In genomic region chr1:35557118-35557610, GRCh38 we compare ENCODE assay signal across 8 cellular contexts. TPM values are rescaled to one million over a fixed set of nuclear protein-coding genes. Genes with fewer than 3 reads are reported as not detected.
DNase-seq lines count a peak whose midpoint lies in the region; ATAC-seq and TF ChIP-seq lines count a peak whose summit lies in the region.

TSS of gene KIAA0319L (minus strand) at chr1:35557403. CDS start at chr1:35554491, 2,912 bp downstream.

- H4K20me1 ChIP-seq in MM.1S (ENCODE audit: insufficient read depth, low read length) = no peaks in the 10 kb centered on the region

- in situ Hi-C loops in ACHN (cut with HindIII; ENCODE audit: low pct_ligation_motif_present, low pct_unique_long_range_greater_than_20kb, low sequenced_read_pairs) = no loop called here

- intact Hi-C loops in upper lobe of right lung (cut with DNase I) = no loop called here

- H3K27ac ChIP-seq in MM.1S (ENCODE audit: low read length) (peak within 1 kb of the TSS; percentile 88; the same call in 1 of the 2 replicates), upper lobe of right lung (peak within 1 kb of the TSS; percentile 96)

- peak within 1 kb of the TSS; percentile 87 for H3K9ac ChIP-seq in MM.1S (ENCODE audit: low read length)

- H3F3A ChIP-seq in MM.1S (ENCODE audit: insufficient read depth, low read length) = peaks cover 5% of the 10 kb centered on the region; the same call in 1 of the 2 replicates

- peak within 1 kb of the TSS; percentile 97 for H3K4me3 Mint-ChIP-seq in T-helper 2 cell treated with Interferon-gamma antibody and Interleukin-4, amounts not matched to agents 5 μg/mL and 100 μg/mL, for 36 hours

- H3K4me1 ChIP-seq in MM.1S (ENCODE audit: low read length) = peaks cover 11% of the 10 kb centered on the region
- peaks cover 33% of the 10 kb centered on the region for H3K4me1 ChIP-seq in mononuclear cell (ENCODE audit: insufficient read depth, low read length)
- peaks cover 39% of the 10 kb centered on the region for H3K4me1 ChIP-seq in upper lobe of right lung

- H3K79me2 ChIP-seq in MM.1S (ENCODE audit: low read length) = peaks cover 39% of the 10 kb centered on the region

- peaks cover 32% of the 10 kb centered on the region for H3K4me1 Mint-ChIP-seq in T-helper 2 cell treated with Interferon-gamma antibody and Interleukin-4, amounts not matched to agents 5 μg/mL and 100 μg/mL, for 36 hours (ENCODE audit: low read depth)

- peaks cover 23% of the 10 kb centered on the region for H3K36me3 Mint-ChIP-seq in T-helper 2 cell treated with Interferon-gamma antibody and Interleukin-4, amounts not matched to agents 5 μg/mL and 100 μg/mL, for 36 hours (ENCODE audit: low read depth)

- H3K9me3 Mint-ChIP-seq in T-helper 2 cell treated with Interferon-gamma antibody and Interleukin-4, amounts not matched to agents 5 μg/mL and 100 μg/mL, for 36 hours = no peaks in the 10 kb centered on the region

- CTCF ChIA-PET in GM10248 (lab: Yijun Ruan, JAX) (interaction anchor here (0.9 to 3.3 kb wide), 13 partner anchors 9 to 220 kb away, joined by 3 to 34 read pairs (median 3); no protein-coding TSS in a partner anchor), HEK293T (lab: Yijun Ruan, JAX) (interaction anchor here (1.4 to 1.8 kb wide), 3 partner anchors 8 to 158 kb away, joined by 3 to 4 read pairs (median 4); no protein-coding TSS in a partner anchor)

- H3K27ac Mint-ChIP-seq in T-helper 2 cell treated with Interferon-gamma antibody and Interleukin-4, amounts not matched to agents 5 μg/mL and 100 μg/mL, for 36 hours = peak within 1 kb of the TSS; percentile 98

- TF ChIP-seq CTCF in GM10248 (IDR thresholded peaks at IDR 0.05; ENCODE audit: control extremely low read depth, extremely low read depth, low read depth, missing control alignments) (no peak), MM.1S (IDR thresholded peaks at IDR 0.05; ENCODE audit: low read length) (no peak), epithelial cell of proximal tubule (conservative IDR thresholded peaks at IDR 0.05; ENCODE audit: low read depth, low read length) (no peak), upper lobe of right lung (IDR thresholded peaks at IDR 0.05) (no peak)

- H3K9me2 ChIP-seq in MM.1S (replicated peaks; ENCODE audit: insufficient read depth, low read length) = no peaks in the 10 kb centered on the region

- H3K4me2 ChIP-seq in MM.1S (ENCODE audit: low read depth, low read length) = peak within 1 kb of the TSS; percentile 88

- H2AFZ ChIP-seq in MM.1S (ENCODE audit: low read length) = peak within 1 kb of the TSS; percentile 86

- H3K27me3 ChIP-seq in MM.1S (replicated peaks; ENCODE audit: insufficient read depth, low read length) (no peaks in the 10 kb centered on the region), mononuclear cell (ENCODE audit: insufficient read depth, low read length) (no peaks in the 10 kb centered on the region), upper lobe of right lung (no peaks in the 10 kb centered on the region)

- H3K4me3 ChIP-seq in MM.1S (ENCODE audit: low read length) (peak within 1 kb of the TSS; percentile 85), epithelial cell of proximal tubule (ENCODE audit: low read depth, low read length) (peak within 1 kb of the TSS; percentile 84), mononuclear cell (ENCODE audit: low read length) (peak within 1 kb of the TSS; percentile 88), upper lobe of right lung (peak within 1 kb of the TSS; percentile 97)

- H3K27me3 Mint-ChIP-seq in T-helper 2 cell treated with Interferon-gamma antibody and Interleukin-4, amounts not matched to agents 5 μg/mL and 100 μg/mL, for 36 hours (ENCODE audit: low read depth) = peaks cover 3% of the 10 kb centered on the region

- DNase-seq in ACHN (peak; percentile 73), GM10248 (ENCODE audit: extremely low spot score) (peak; percentile 92), HEK293T (ENCODE audit: extremely low spot score) (peak; percentile 87), MM.1S (peak; percentile 80), epithelial cell of proximal tubule (ENCODE audit: low read depth) (peak; percentile 25), upper lobe of right lung (peak; percentile 96)
- peak; percentile 40 for DNase-seq in T-helper 2 cell treated with Interferon-gamma antibody and Interleukin-4, amounts not matched to agents 5 μg/mL and 100 μg/mL, for 36 hours (ENCODE audit: low spot score)

- POLR2A ChIA-PET in GM10248 (lab: Yijun Ruan, JAX) = interaction anchor here (1.1 to 1.2 kb wide), 3 partner anchors 15 to 106 kb away, joined by 3 read pairs; partner anchors contain the start of gene TFAP2E
- POLR2A ChIA-PET in HEK293T (lab: Yijun Ruan, JAX) = interaction anchor here (0.9 to 2.2 kb wide), 10 partner anchors 9 to 212 kb away, joined by 3 to 11 read pairs (median 3); partner anchors contain the start of gene CLSPN

- ATAC-seq in upper lobe of right lung = peak; percentile 91

- H3K9me3 ChIP-seq in MM.1S (replicated peaks; ENCODE audit: insufficient read depth, low read length) (no peaks in the 10 kb centered on the region), mononuclear cell (ENCODE audit: low read depth, low read length) (no peaks in the 10 kb centered on the region), upper lobe of right lung (no peaks in the 10 kb centered on the region)

- H3K36me3 ChIP-seq in MM.1S (replicated peaks; ENCODE audit: insufficient read depth, low read length) = no peaks in the 10 kb centered on the region
- H3K36me3 ChIP-seq in upper lobe of right lung = peaks cover 19% of the 10 kb centered on the region

TF ChIP-seq in HEK293T, 16 proteins besides CTCF, POLR2A, EP300 and RAD21:
- TF ChIP-seq, protein P1, sequence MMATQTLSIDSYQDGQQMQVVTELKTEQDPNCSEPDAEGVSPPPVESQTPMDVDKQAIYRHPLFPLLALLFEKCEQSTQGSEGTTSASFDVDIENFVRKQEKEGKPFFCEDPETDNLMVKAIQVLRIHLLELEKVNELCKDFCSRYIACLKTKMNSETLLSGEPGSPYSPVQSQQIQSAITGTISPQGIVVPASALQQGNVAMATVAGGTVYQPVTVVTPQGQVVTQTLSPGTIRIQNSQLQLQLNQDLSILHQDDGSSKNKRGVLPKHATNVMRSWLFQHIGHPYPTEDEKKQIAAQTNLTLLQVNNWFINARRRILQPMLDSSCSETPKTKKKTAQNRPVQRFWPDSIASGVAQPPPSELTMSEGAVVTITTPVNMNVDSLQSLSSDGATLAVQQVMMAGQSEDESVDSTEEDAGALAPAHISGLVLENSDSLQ (IDR thresholded peaks at IDR 0.05) = no peak
- TF ChIP-seq HDGF (IDR thresholded peaks at IDR 0.05; ENCODE audit: borderline replicate concordance) = no peak
- TF ChIP-seq ELF4 (IDR thresholded peaks at IDR 0.05) = no peak
- no peak for TF ChIP-seq FOXK2 (IDR thresholded peaks at IDR 0.05)
- no peak for TF ChIP-seq NFRKB (IDR thresholded peaks at IDR 0.05)
- no peak for TF ChIP-seq FOXA1 (IDR thresholded peaks at IDR 0.05)
- no peak for TF ChIP-seq ZNF384 (IDR thresholded peaks at IDR 0.05)
- TF ChIP-seq ARNT (IDR thresholded peaks at IDR 0.05) = no peak
- no peak for TF ChIP-seq CTBP1 (IDR thresholded peaks at IDR 0.05; ENCODE audit: borderline replicate concordance)
- TF ChIP-seq SP1 (IDR thresholded peaks at IDR 0.05) = no peak
- no peak for TF ChIP-seq LEF1 (IDR thresholded peaks at IDR 0.05; ENCODE audit: borderline replicate concordance)
- TF ChIP-seq FOXM1 (IDR thresholded peaks at IDR 0.05; ENCODE audit: borderline replicate concordance) = no peak
- TF ChIP-seq L3MBTL2 (conservative IDR thresholded peaks at IDR 0.05) = no peak
- TF ChIP-seq BHLHE40 (IDR thresholded peaks at IDR 0.05; ENCODE audit: borderline replicate concordance) = no peak
- TF ChIP-seq SUZ12 (IDR thresholded peaks at IDR 0.05) = no peak
- no peak for TF ChIP-seq TARDBP (IDR thresholded peaks at IDR 0.05)

RNA-seq across cellular contexts. Expression of gene KIAA0319L, which starts in this region (rescaled TPM):
- total RNA-seq in epithelial cell of proximal tubule (26.2 and 45.7 TPM in 2 replicates), mononuclear cell (29.1 TPM), upper lobe of right lung (87.7 TPM)

Comparison
In these comparisons a context has a peak if more than half of its experiments do, and no peak if none do; other contexts are left out.
1. Peak in every context shown above with its lines: DNase-seq, ATAC-seq, H3K4me3 ChIP-seq and H3K27ac ChIP-seq.
2. DNase-seq: peak in every context shown above with its lines; median percentile 96 in upper lobe of right lung; 92 in GM10248; 87 in HEK293T; 80 in MM.1S; 73 in ACHN; 40 in T-helper 2 cell treated with Interferon-gamma antibody and Interleukin-4, amounts not matched to agents 5 μg/mL and 100 μg/mL, for 36 hours; 25 in epithelial cell of proximal tubule.